Comparison of ENCODE assay signal across 1 cellular context in the genomic region with DNA sequence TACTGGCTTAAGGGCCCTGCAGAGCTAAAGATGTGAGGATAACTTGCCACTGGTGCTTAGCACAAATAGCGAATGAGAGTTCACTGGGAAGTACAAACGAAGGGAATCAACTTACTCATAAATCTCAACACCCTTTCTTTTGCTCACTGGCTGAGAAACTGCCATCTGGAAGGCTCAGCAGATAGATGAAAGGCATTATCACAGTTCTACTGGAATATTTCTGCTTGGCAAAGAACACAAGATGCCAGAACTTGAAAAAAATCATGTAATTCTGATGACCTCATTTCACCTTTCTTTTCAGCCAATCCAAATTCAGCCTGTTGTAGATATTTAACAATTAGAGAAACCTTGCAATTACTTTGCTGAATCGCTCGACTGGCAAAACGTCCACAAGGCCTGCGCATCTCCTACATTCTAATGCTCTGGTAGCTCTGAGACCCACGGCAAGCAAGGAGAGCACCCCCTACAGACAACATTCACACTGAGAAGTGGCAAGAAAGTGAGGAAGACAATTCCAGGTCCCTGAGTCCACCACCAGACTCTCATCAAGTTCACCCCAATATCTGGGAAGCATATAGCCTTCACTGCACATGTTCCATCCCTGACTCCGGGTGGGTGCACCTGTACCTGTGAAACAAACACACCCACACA.
TF ChIP-seq lines count a peak whose summit lies in the region.

No MANE protein-coding gene starts in this region.

TF ChIP-seq in HCT116, 20 proteins besides CTCF, POLR2A, EP300 and RAD21 (continued from another document):
- TF ChIP-seq FOSL1 (IDR thresholded peaks at IDR 0.05; ENCODE audit: low read depth): no peak
- TF ChIP-seq YY1 (IDR thresholded peaks at IDR 0.05; ENCODE audit: extremely low read depth, insufficient replicate concordance, low read depth, low read length): no peak
- TF ChIP-seq, protein P1, sequence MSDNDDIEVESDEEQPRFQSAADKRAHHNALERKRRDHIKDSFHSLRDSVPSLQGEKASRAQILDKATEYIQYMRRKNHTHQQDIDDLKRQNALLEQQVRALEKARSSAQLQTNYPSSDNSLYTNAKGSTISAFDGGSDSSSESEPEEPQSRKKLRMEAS (IDR thresholded peaks at IDR 0.05): no peak
- TF ChIP-seq REST (IDR thresholded peaks at IDR 0.05; ENCODE audit: low read depth): no peak
- TF ChIP-seq CBX3 (IDR thresholded peaks at IDR 0.05; ENCODE audit: low read depth): no peak
- TF ChIP-seq TCF7L2 (IDR thresholded peaks at IDR 0.05; ENCODE audit: borderline replicate concordance, extremely low read depth, insufficient read depth, insufficient read length): no peak
- no peak for TF ChIP-seq ZBTB33 (IDR thresholded peaks at IDR 0.05; ENCODE audit: extremely low read depth, insufficient replicate concordance, low read length)
TF ChIP-seq in HCT116: peak in this region for 0.
